8 cellular contexts compared by ENCODE assay signal in the genomic region with DNA sequence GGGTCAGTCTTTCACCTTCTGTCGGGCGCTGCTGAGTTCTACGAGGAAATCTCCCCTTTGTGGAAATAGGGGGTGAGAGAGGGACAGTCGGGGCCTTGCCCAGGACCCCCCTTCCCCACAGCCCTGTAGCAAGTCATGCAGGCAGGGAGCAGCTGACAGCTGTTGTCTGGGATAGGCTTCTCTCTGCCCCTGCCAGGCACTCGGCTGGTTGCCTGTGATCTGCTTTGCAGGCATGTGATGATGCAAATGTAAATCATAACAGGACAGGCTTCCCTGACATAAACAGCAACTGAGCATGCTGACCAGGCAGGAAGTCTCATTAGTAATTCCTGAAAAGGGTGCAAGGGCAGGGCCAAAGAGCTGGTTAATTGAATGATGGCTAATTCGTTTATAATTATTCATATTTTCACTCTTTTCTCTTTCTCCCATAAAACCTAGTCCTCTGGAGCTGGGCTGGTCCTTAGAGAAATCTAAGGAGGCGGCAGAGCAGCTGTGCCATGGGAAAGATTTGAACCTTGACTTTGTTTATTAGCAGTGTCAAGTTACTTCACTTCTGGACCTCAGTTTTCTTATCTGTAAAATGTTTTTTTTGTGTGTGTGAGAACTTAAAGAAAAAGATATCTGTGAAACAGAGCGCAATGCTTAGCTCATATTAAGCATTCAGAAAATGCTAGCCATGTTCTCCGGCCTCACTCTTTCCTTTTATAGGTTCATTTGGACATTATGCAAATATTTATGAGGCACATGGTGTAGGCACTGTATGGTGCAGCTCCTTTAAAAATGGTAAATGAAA.
A peak's percentile ranks its signal among the peaks of the same experiment; 100 is the strongest.
DNase-seq lines count a peak whose midpoint lies in the region; ATAC-seq and TF ChIP-seq lines count a peak whose summit lies in the region.

No MANE protein-coding gene starts in this region.

- ATAC-seq in GM21723 (IDR thresholded peaks at IDR 0.05; ENCODE audit: unreplicated experiment) (no peak), omental fat pad (ENCODE audit: low FRiP score) (no peak), GM18511 (IDR thresholded peaks at IDR 0.05; ENCODE audit: unreplicated experiment) (no peak)

- peaks cover 22 to 43% (median 33%) of the 10 kb centered on the region in 11 experiments for H3K9me3 ChIP-seq in BLaER1 treated with 17β-estradiol and CSF1 and Interleukin-3, amounts not matched to agents 10 nM and 100 nM (replicated peaks in 1 of 11)

- no peaks in the 10 kb centered on the region for H3K27me3 ChIP-seq in BLaER1 treated with 17β-estradiol and CSF1 and Interleukin-3, amounts not matched to agents 10 nM and 100 nM

- peak overlapping the region in 10 of 11 experiments; percentile 1 to 78 (median 28); a peak in 11 of 22 replicates for H3K4me2 ChIP-seq in BLaER1 treated with 17β-estradiol and CSF1 and Interleukin-3, amounts not matched to agents 10 nM and 100 nM

- peak overlapping the region in 7 of 11 experiments; percentile 18 to 78 (median 40); a peak in 11 of 22 replicates for H3K27ac ChIP-seq in BLaER1 treated with 17β-estradiol and CSF1 and Interleukin-3, amounts not matched to agents 10 nM and 100 nM

- H3K36me3 ChIP-seq in BLaER1 treated with 17β-estradiol and CSF1 and Interleukin-3, amounts not matched to agents 10 nM and 100 nM, result peaks cover 6 to 65% (median 41%) of the 10 kb centered on the region in 11 experiments

- TF ChIP-seq CTCF in epithelial cell of esophagus (IDR thresholded peaks at IDR 0.05; ENCODE audit: insufficient read depth, low read depth, low read length, missing control alignments), result no peak
- TF ChIP-seq CTCF in omental fat pad (IDR thresholded peaks at IDR 0.05), result no peak

- peaks cover 0 to 39% (median 2%) of the 10 kb centered on the region in 11 experiments; a peak in 7 of 22 replicates for H4K20me1 ChIP-seq in BLaER1 treated with 17β-estradiol and CSF1 and Interleukin-3, amounts not matched to agents 10 nM and 100 nM

- no peak overlapping the region for H3K4me3 ChIP-seq in BLaER1 treated with 17β-estradiol and CSF1 and Interleukin-3, amounts not matched to agents 10 nM and 100 nM
- no peak overlapping the region for H3K4me3 ChIP-seq in epithelial cell of esophagus (ENCODE audit: low read length)

- DNase-seq in NCI-H446 (lab: John Stamatoyannopoulos, UW), result peak; percentile 35 to 81
- peak; percentile 81 for DNase-seq in epithelial cell of esophagus (ENCODE audit: low read depth)
- peak; percentile 96 for DNase-seq in myocyte (ENCODE audit: low read depth)
- no peak for DNase-seq in omental fat pad (ENCODE audit: low spot score)
- no peak for DNase-seq in SKM-1 (lab: John Stamatoyannopoulos, UW; ENCODE audit: unreplicated experiment)

- peak overlapping the region in 4 of 11 experiments; percentile 7 to 74 (median 44); a peak in 6 of 22 replicates for H3K9ac ChIP-seq in BLaER1 treated with 17β-estradiol and CSF1 and Interleukin-3, amounts not matched to agents 10 nM and 100 nM

- H3K4me1 ChIP-seq in BLaER1 treated with 17β-estradiol and CSF1 and Interleukin-3, amounts not matched to agents 10 nM and 100 nM, result peaks cover 34 to 81% (median 46%) of the 10 kb centered on the region in 10 experiments

Comparison
In these comparisons a context has a peak if more than half of its experiments do, and no peak if none do; other contexts are left out.
1. DNase-seq: peak in NCI-H446 (2 of 2), epithelial cell of esophagus (single experiment) and myocyte (single experiment); none in omental fat pad (single experiment) and SKM-1 (single experiment).